20 cellular contexts compared by ENCODE assay signal in the genomic region with DNA sequence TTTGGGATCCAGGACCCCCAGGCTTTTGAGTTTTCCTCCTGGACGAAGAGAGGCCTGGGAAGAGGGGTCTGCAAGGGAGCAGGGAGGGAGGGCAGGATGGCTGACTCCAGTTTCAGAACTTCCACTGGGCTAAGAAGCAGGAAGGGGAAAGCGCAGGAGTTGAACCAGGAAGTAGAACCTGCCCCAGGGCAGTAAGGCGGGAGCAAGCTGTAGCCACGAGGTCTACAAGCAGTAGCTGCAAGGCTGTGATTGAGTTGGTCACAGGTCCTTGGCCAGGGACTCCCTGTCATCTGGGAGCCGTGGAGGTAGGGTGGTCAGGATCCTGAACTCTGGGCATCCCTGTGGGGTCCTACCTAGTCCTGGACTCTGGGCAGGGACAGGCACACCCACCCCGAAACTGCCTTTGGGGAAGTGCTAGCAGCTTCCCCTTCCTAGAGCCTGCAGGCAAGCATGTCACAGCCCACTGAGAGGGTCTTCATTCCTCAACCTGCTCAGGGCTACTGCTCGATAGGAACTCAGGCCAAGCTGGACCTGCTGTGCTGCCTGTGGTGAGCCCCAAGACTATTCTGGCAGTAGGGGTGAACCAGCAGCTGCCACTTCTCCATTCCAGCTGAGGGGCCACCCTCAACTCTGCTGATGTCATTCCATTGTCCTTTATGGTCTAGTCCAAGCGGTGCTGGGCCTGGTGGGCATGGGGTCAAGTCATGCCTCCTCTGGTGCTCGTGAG. TPM values are rescaled to one million over a fixed set of nuclear protein-coding genes. Genes with fewer than 3 reads are reported as not detected.
DNase-seq lines count a peak whose midpoint lies in the region; ATAC-seq and TF ChIP-seq lines count a peak whose summit lies in the region.
"Had no signal": no experiment of that assay in that cellular context is flagged by ENCODE, and none has a peak within 500 bp of the region (broad histone marks: within the 10 kb centered on the region; RNA-seq: fewer than 3 reads in every experiment).

No MANE protein-coding gene starts in this region.

- ATAC-seq in naive B cell (ENCODE audit: low read depth in 2 of 2), result no peak
- ATAC-seq: PC-3 had no signal

- H3K27ac Mint-ChIP-seq in naive B cell (peak overlapping the region in 3 of 6 donors; percentile 26 to 71 (median 34)), endodermal cell (no peak overlapping the region)
- no peak overlapping the region for H3K27ac Mint-ChIP-seq in activated CD4-positive, alpha-beta memory T cell treated with anti-CD3 and anti-CD28 coated beads for 36 hours

- DNase-seq in Karpas-422 (peak; percentile 59), UCSD-AML1 (lab: John Stamatoyannopoulos, UW; ENCODE audit: unreplicated experiment) (peak; percentile 33), naive B cell (peak; percentile 50), hippocampal formation (lab: John Stamatoyannopoulos, UW) (no peak), endodermal cell (no peak), NCI-H748 (lab: John Stamatoyannopoulos, UW; ENCODE audit: unreplicated experiment) (no peak)
- no peak for DNase-seq in activated CD4-positive, alpha-beta memory T cell treated with anti-CD3 and anti-CD28 coated beads for 36 hours
- DNase-seq: activated CD8-positive, alpha-beta memory T cell treated with anti-CD3 and anti-CD28 coated beads for 24 hours; glutamatergic neuron; NCI-H146; NCI-H446; PC-3; sigmoid colon; SK-N-SH had no signal

- POLR2A ChIA-PET in activated CD4-positive, alpha-beta memory T cell treated with anti-CD3 and anti-CD28 coated beads for 36 hours (lab: Charles Lee), result interaction anchor here (0.8 kb wide), 1 partner anchor 107 kb away, joined by 3 read pairs; no protein-coding TSS in a partner anchor

- H3K27me3 ChIP-seq in Karpas-422 (ENCODE audit: low read length) (no peaks in the 10 kb centered on the region), endodermal cell (ENCODE audit: control insufficient read depth, insufficient read depth, low read length, poor library complexity, severe bottlenecking) (no peaks in the 10 kb centered on the region)
- H3K27me3 ChIP-seq: sigmoid colon had no signal

- peak overlapping the region; percentile 46 for H3K27ac ChIP-seq in 22Rv1
- no peak overlapping the region; the same call in 1 of the 2 replicates for H3K27ac ChIP-seq in Karpas-422 (ENCODE audit: low read length)
- no peak overlapping the region for H3K27ac ChIP-seq in endodermal cell (ENCODE audit: low read depth, low read length)

- H3K9me2 ChIP-seq in Karpas-422 (replicated peaks; ENCODE audit: insufficient read depth, low read length), result no peaks in the 10 kb centered on the region
- H3K9me2 ChIP-seq: SK-N-SH had no signal

- CTCF ChIA-PET in activated CD4-positive, alpha-beta memory T cell treated with anti-CD3 and anti-CD28 coated beads for 36 hours (lab: Charles Lee), result interaction anchor here (1.1 to 14.8 kb wide), 4 partner anchors 14 to 38 kb away, joined by 3 to 307 read pairs (median 50); no protein-coding TSS in a partner anchor

- H3K4me3 ChIP-seq in Karpas-422 (ENCODE audit: low read length), result peak overlapping the region; percentile 11; the same call in 1 of the 2 replicates
- no peak overlapping the region for H3K4me3 ChIP-seq in endodermal cell (ENCODE audit: low read length)
- H3K4me3 ChIP-seq: sigmoid colon had no signal

- H3K36me3 ChIP-seq in Karpas-422 (ENCODE audit: insufficient read depth, low read length), result no peaks in the 10 kb centered on the region
- no peaks in the 10 kb centered on the region for H3K36me3 ChIP-seq in endodermal cell (ENCODE audit: control insufficient read depth, insufficient read depth, low read length)
- H3K36me3 ChIP-seq: sigmoid colon had no signal

- H3K79me2 ChIP-seq in Karpas-422 (ENCODE audit: low read length), result no peaks in the 10 kb centered on the region; the same call in 1 of the 2 replicates

- H3K4me1 Mint-ChIP-seq in naive B cell (peaks cover 52 to 70% (median 66%) of the 10 kb centered on the region in 3 donors), endodermal cell (peaks cover 17% of the 10 kb centered on the region)
- peaks cover 19% of the 10 kb centered on the region for H3K4me1 Mint-ChIP-seq in activated CD4-positive, alpha-beta memory T cell treated with anti-CD3 and anti-CD28 coated beads for 36 hours (ENCODE audit: low read depth)

- H3K4me2 ChIP-seq in Karpas-422 (ENCODE audit: low read depth, low read length, poor library complexity, severe bottlenecking), result peak overlapping the region; percentile 37
- H3K4me2 ChIP-seq: SK-N-SH had no signal

- H2AFZ ChIP-seq in Karpas-422 (ENCODE audit: low read length), result peak overlapping the region; percentile 55; the same call in 1 of the 2 replicates

- intact Hi-C loops in activated CD4-positive, alpha-beta memory T cell treated with anti-CD3 and anti-CD28 coated beads for 36 hours (cut with micrococcal nuclease), result no loop called here

- no peaks in the 10 kb centered on the region for H4K20me1 ChIP-seq in Karpas-422 (ENCODE audit: insufficient read depth, low read depth, low read length)

- H3K4me3 Mint-ChIP-seq in naive B cell, result peak overlapping the region in 6 of 8 donors; percentile 45 to 82 (median 63)
- H3K4me3 Mint-ChIP-seq in endodermal cell, result no peak overlapping the region
- no peak overlapping the region for H3K4me3 Mint-ChIP-seq in activated CD4-positive, alpha-beta memory T cell treated with anti-CD3 and anti-CD28 coated beads for 36 hours

- peaks cover 52% of the 10 kb centered on the region for H3K4me1 ChIP-seq in Karpas-422 (ENCODE audit: low read length)
- H3K4me1 ChIP-seq in endodermal cell (ENCODE audit: control insufficient read depth, insufficient read depth, low read length), result no peaks in the 10 kb centered on the region

- WGBS in endodermal cell (ENCODE audit: insufficient coverage in 1 of 2, insufficient read length in 1 of 2), 2 experiments, result 93 to 94% methylated on average over 8 to 9 of the region's 9 CpGs

- H3K9ac ChIP-seq in Karpas-422 (ENCODE audit: low read length) (peak overlapping the region; percentile 48), endodermal cell (ENCODE audit: extremely low read depth, low read length, poor library complexity, severe bottlenecking) (no peak overlapping the region)
- H3K9ac ChIP-seq: SK-N-SH had no signal

- H3K9me3 ChIP-seq in Karpas-422 (ENCODE audit: low read length) (no peaks in the 10 kb centered on the region), endodermal cell (ENCODE audit: control insufficient read depth, low read length) (no peaks in the 10 kb centered on the region)
- H3K9me3 ChIP-seq: sigmoid colon, SK-N-SH had no signal

- TF ChIP-seq CTCF in 22Rv1 (IDR thresholded peaks at IDR 0.05), result no peak
- no peak for TF ChIP-seq CTCF in endodermal cell (conservative IDR thresholded peaks at IDR 0.05)

- H3K27me3 Mint-ChIP-seq in naive B cell (peaks cover 0 to 2% (median 1%) of the 10 kb centered on the region in 3 donors), endodermal cell (ENCODE audit: insufficient read depth) (peaks cover 12% of the 10 kb centered on the region)
- H3K27me3 Mint-ChIP-seq in activated CD4-positive, alpha-beta memory T cell treated with anti-CD3 and anti-CD28 coated beads for 36 hours, result no peaks in the 10 kb centered on the region
- H3K27me3 Mint-ChIP-seq: central memory CD8-positive, alpha-beta T cell had no signal

- H3K9me3 Mint-ChIP-seq in naive B cell, result no peaks in the 10 kb centered on the region
- no peaks in the 10 kb centered on the region for H3K9me3 Mint-ChIP-seq in endodermal cell
- no peaks in the 10 kb centered on the region for H3K9me3 Mint-ChIP-seq in activated CD4-positive, alpha-beta memory T cell treated with anti-CD3 and anti-CD28 coated beads for 36 hours
- H3K9me3 Mint-ChIP-seq: central memory CD8-positive, alpha-beta T cell had no signal

- no peaks in the 10 kb centered on the region for H3K36me3 Mint-ChIP-seq in naive B cell
- H3K36me3 Mint-ChIP-seq in endodermal cell (ENCODE audit: low read depth), result no peaks in the 10 kb centered on the region
- no peaks in the 10 kb centered on the region for H3K36me3 Mint-ChIP-seq in activated CD4-positive, alpha-beta memory T cell treated with anti-CD3 and anti-CD28 coated beads for 36 hours

RNA-seq across cellular contexts. Expression of a gene that starts 5.7 kb away (rescaled TPM):
- 151 and 174 TPM in 2 replicates for total RNA-seq in Karpas-422 (2014; rRNA removed; shearing (Covaris generic); ENCODE audit: low replicate concordance)
- polyA plus RNA-seq in naive B cell (ENCODE audit: low read depth in 6 of 6), result 100 to 1,000 TPM; 472 to 669 (median 550) TPM
- 100 to 1,000 TPM; 243 to 278 TPM for total RNA-seq in endodermal cell
- polyA plus RNA-seq in endodermal cell (2013, experiment 1 of 2), result 454 TPM
- 428 TPM for polyA plus RNA-seq in endodermal cell (2013, experiment 2 of 2)
- 100 to 1,000 TPM; 346 to 349 TPM for total RNA-seq in activated CD4-positive, alpha-beta memory T cell treated with anti-CD3 and anti-CD28 coated beads for 36 hours

RNA-seq across cellular contexts. Expression of a gene that starts 25.2 kb away (rescaled TPM):
- not detected in 2 replicates for total RNA-seq in Karpas-422 (2014; rRNA removed; shearing (Covaris generic); ENCODE audit: low replicate concordance)
- not detected for polyA plus RNA-seq in naive B cell (ENCODE audit: low read depth in 6 of 6)
- 1 to 10 TPM; 1.5 to 1.9 TPM for total RNA-seq in endodermal cell
- 4.4 TPM for polyA plus RNA-seq in endodermal cell (2013, experiment 1 of 2)
- 4.3 TPM for polyA plus RNA-seq in endodermal cell (2013, experiment 2 of 2)
- not detected for total RNA-seq in activated CD4-positive, alpha-beta memory T cell treated with anti-CD3 and anti-CD28 coated beads for 36 hours
- total RNA-seq: A673 had no signal

RNA-seq across cellular contexts. Expression of a gene that starts 38.7 kb away (rescaled TPM):
- total RNA-seq in Karpas-422 (2014; rRNA removed; shearing (Covaris generic); ENCODE audit: low replicate concordance), result 0.15 and 0.29 TPM in 2 replicates
- polyA plus RNA-seq in naive B cell (ENCODE audit: low read depth in 6 of 6), result under 1 TPM in 1 of 6 donors, not detected in 5; 0.13 TPM
- total RNA-seq in endodermal cell, result 10 to 100 TPM in 1 of 2 donors, 1 to 10 TPM in 1; 6.5 to 10.3 TPM
- 19.4 TPM for polyA plus RNA-seq in endodermal cell (2013, experiment 1 of 2)
- 15.1 TPM for polyA plus RNA-seq in endodermal cell (2013, experiment 2 of 2)
- total RNA-seq in activated CD4-positive, alpha-beta memory T cell treated with anti-CD3 and anti-CD28 coated beads for 36 hours, result under 1 TPM; 0.86 to 0.97 TPM

RNA-seq across cellular contexts. Expression of a gene that starts 38.9 kb away (rescaled TPM):
- total RNA-seq in Karpas-422 (2014; rRNA removed; shearing (Covaris generic); ENCODE audit: low replicate concordance), result not detected in 2 replicates
- polyA plus RNA-seq in naive B cell (ENCODE audit: low read depth in 6 of 6), result not detected
- 1 to 10 TPM in 1 of 2 donors, under 1 TPM in 1; 0.42 to 1.2 TPM for total RNA-seq in endodermal cell
- 0.11 TPM for polyA plus RNA-seq in endodermal cell (2013, experiment 1 of 2)
- polyA plus RNA-seq in endodermal cell (2013, experiment 2 of 2), result 0.12 TPM
- not detected for total RNA-seq in activated CD4-positive, alpha-beta memory T cell treated with anti-CD3 and anti-CD28 coated beads for 36 hours
- total RNA-seq: A673, LHCN-M2, sigmoid colon, urinary bladder had no signal
- polyA plus RNA-seq: endothelial cell of umbilical vein, SK-N-SH, urinary bladder had no signal

RNA-seq across cellular contexts. Expression of a gene that starts 48.6 kb away (rescaled TPM):
- total RNA-seq in Karpas-422 (2014; rRNA removed; shearing (Covaris generic); ENCODE audit: low replicate concordance), result 0.14 TPM in 1 of 2 replicates, not detected in the other
- under 1 TPM in 1 of 6 donors, not detected in 5; 0.19 TPM for polyA plus RNA-seq in naive B cell (ENCODE audit: low read depth in 6 of 6)
- not detected for total RNA-seq in endodermal cell
- 0.25 TPM for polyA plus RNA-seq in endodermal cell (2013, experiment 1 of 2)
- not detected for polyA plus RNA-seq in endodermal cell (2013, experiment 2 of 2)
- total RNA-seq in activated CD4-positive, alpha-beta memory T cell treated with anti-CD3 and anti-CD28 coated beads for 36 hours, result not detected
- total RNA-seq: A673, endothelial cell of umbilical vein, LHCN-M2, PC-3, sigmoid colon had no signal
- polyA plus RNA-seq: endothelial cell of umbilical vein had no signal

Comparison
In these comparisons a context has a peak if more than half of its experiments do, and no peak if none do; other contexts are left out.
1. DNase-seq: peak in Karpas-422 (single experiment), UCSD-AML1 (single experiment) and naive B cell (single experiment); none in hippocampal formation (0 of 2), endodermal cell (single experiment), activated CD4-positive, alpha-beta memory T cell treated with anti-CD3 and anti-CD28 coated beads for 36 hours (single experiment) and NCI-H748 (single experiment).
2. H3K4me3 Mint-ChIP-seq: peak in naive B cell (6 of 8); none in endodermal cell (single experiment) and activated CD4-positive, alpha-beta memory T cell treated with anti-CD3 and anti-CD28 coated beads for 36 hours (single experiment).